In genomic region chr13:102729560-102730275, GRCh38 we compare ENCODE assay signal across 11 cellular contexts. TPM values are rescaled to one million over a fixed set of nuclear protein-coding genes. Genes with fewer than 3 reads are reported as not detected.
DNase-seq lines count a peak whose midpoint lies in the region; ATAC-seq and TF ChIP-seq lines count a peak whose summit lies in the region.
"Had no signal": no experiment of that assay in that cellular context is flagged by ENCODE, and none has a peak within 500 bp of the region (broad histone marks: within the 10 kb centered on the region; RNA-seq: fewer than 3 reads in every experiment).

No MANE protein-coding gene starts in this region.

- ATAC-seq in activated T-helper 17 cell treated with anti-CD3 and anti-CD28 coated beads, Interleukin-2, amount 50 U/mL, for 72 hours (replicated peaks) = peak; percentile 31
- no peak for ATAC-seq in HG02759 (IDR thresholded peaks at IDR 0.05; ENCODE audit: unreplicated experiment)
- no peak for ATAC-seq in activated naive CD8-positive, alpha-beta T cell treated with anti-CD3 and anti-CD28 coated beads, Interleukin-2, amount 50 U/mL, for 24 hours

- no peaks in the 10 kb centered on the region for H3K36me3 Mint-ChIP-seq in activated T-helper 17 cell treated with anti-CD3 and anti-CD28 coated beads, Interleukin-2, amount 50 U/mL, for 72 hours (ENCODE audit: low read depth)
- no peaks in the 10 kb centered on the region for H3K36me3 Mint-ChIP-seq in activated naive CD8-positive, alpha-beta T cell treated with anti-CD3 and anti-CD28 coated beads, Interleukin-2, amount 50 U/mL, for 24 hours (ENCODE audit: low read depth)
- H3K36me3 Mint-ChIP-seq: activated naive CD8-positive, alpha-beta T cell treated with anti-CD3 and anti-CD28 coated beads for 36 hours had no signal

- H3K9me3 Mint-ChIP-seq in activated T-helper 17 cell treated with anti-CD3 and anti-CD28 coated beads, Interleukin-2, amount 50 U/mL, for 72 hours = no peaks in the 10 kb centered on the region
- no peaks in the 10 kb centered on the region for H3K9me3 Mint-ChIP-seq in activated naive CD8-positive, alpha-beta T cell treated with anti-CD3 and anti-CD28 coated beads, Interleukin-2, amount 50 U/mL, for 24 hours
- H3K9me3 Mint-ChIP-seq: activated naive CD8-positive, alpha-beta T cell treated with anti-CD3 and anti-CD28 coated beads for 36 hours had no signal

- DNase-seq in COR-L47 (lab: John Stamatoyannopoulos, UW) = peak; percentile 43
- DNase-seq in HT1080 (ENCODE audit: low read depth) = peak; percentile 85
- DNase-seq in iris pigment epithelial cell (ENCODE audit: low read depth) = peak; percentile 87
- no peak for DNase-seq in vagina (ENCODE audit: extremely low spot score in 2 of 2)
- DNase-seq in activated naive CD8-positive, alpha-beta T cell treated with anti-CD3 and anti-CD28 coated beads, Interleukin-2, amount 50 U/mL, for 24 hours = no peak
- no peak for DNase-seq in cerebellar nuclear complex (lab: John Stamatoyannopoulos, UW)
- DNase-seq: activated naive CD8-positive, alpha-beta T cell treated with anti-CD3 and anti-CD28 coated beads for 36 hours; NCI-H524 treated with DMSO at 0.1 percent for 48 hours had no signal

- no peak for TF ChIP-seq CTCF in vagina (IDR thresholded peaks at IDR 0.05)

- no peaks in the 10 kb centered on the region for H3K4me1 Mint-ChIP-seq in activated T-helper 17 cell treated with anti-CD3 and anti-CD28 coated beads, Interleukin-2, amount 50 U/mL, for 72 hours
- H3K4me1 Mint-ChIP-seq in activated naive CD8-positive, alpha-beta T cell treated with anti-CD3 and anti-CD28 coated beads, Interleukin-2, amount 50 U/mL, for 24 hours = peaks cover 3% of the 10 kb centered on the region

- H3K4me3 Mint-ChIP-seq in activated T-helper 17 cell treated with anti-CD3 and anti-CD28 coated beads, Interleukin-2, amount 50 U/mL, for 72 hours = no peak overlapping the region
- H3K4me3 Mint-ChIP-seq in activated naive CD8-positive, alpha-beta T cell treated with anti-CD3 and anti-CD28 coated beads, Interleukin-2, amount 50 U/mL, for 24 hours = no peak overlapping the region
- H3K4me3 Mint-ChIP-seq: activated naive CD8-positive, alpha-beta T cell treated with anti-CD3 and anti-CD28 coated beads for 36 hours had no signal

- H3K27ac Mint-ChIP-seq in activated T-helper 17 cell treated with anti-CD3 and anti-CD28 coated beads, Interleukin-2, amount 50 U/mL, for 72 hours = no peak overlapping the region
- no peak overlapping the region for H3K27ac Mint-ChIP-seq in activated naive CD8-positive, alpha-beta T cell treated with anti-CD3 and anti-CD28 coated beads, Interleukin-2, amount 50 U/mL, for 24 hours
- H3K27ac Mint-ChIP-seq: activated naive CD8-positive, alpha-beta T cell treated with anti-CD3 and anti-CD28 coated beads for 36 hours had no signal

- H3K4me3 ChIP-seq in vagina = no peak overlapping the region
- H3K4me3 ChIP-seq: hepatocyte had no signal

- H3K27me3 Mint-ChIP-seq in activated T-helper 17 cell treated with anti-CD3 and anti-CD28 coated beads, Interleukin-2, amount 50 U/mL, for 72 hours = no peaks in the 10 kb centered on the region
- peaks cover 9% of the 10 kb centered on the region for H3K27me3 Mint-ChIP-seq in activated naive CD8-positive, alpha-beta T cell treated with anti-CD3 and anti-CD28 coated beads, Interleukin-2, amount 50 U/mL, for 24 hours

- H3K36me3 ChIP-seq in vagina = no peaks in the 10 kb centered on the region

- no peaks in the 10 kb centered on the region for H3K27me3 ChIP-seq in vagina
- H3K27me3 ChIP-seq: hepatocyte had no signal

- TF ChIP-seq POLR2A in vagina (IDR thresholded peaks at IDR 0.05) = no peak

- H3K4me1 ChIP-seq in vagina = no peaks in the 10 kb centered on the region

- no peaks in the 10 kb centered on the region for H3K9me3 ChIP-seq in vagina

- no peak overlapping the region for H3K27ac ChIP-seq in vagina
- H3K27ac ChIP-seq: hepatocyte had no signal

- intact Hi-C loops in vagina (cut with DNase I) = no loop called here

RNA-seq across cellular contexts. Expression of gene METTL21C, which starts 34.9 kb away (rescaled TPM):
- total RNA-seq in HT1080 (2014; rRNA removed; shearing (Covaris generic)) = not detected in 2 replicates
- polyA plus RNA-seq in HT1080 (2015; cell fraction: cytosol; rRNA removed) = not detected in 2 replicates
- not detected in 2 replicates for polyA plus RNA-seq in HT1080 (2015; cell fraction: nucleus; rRNA removed)
- not detected for total RNA-seq in activated T-helper 17 cell treated with anti-CD3 and anti-CD28 coated beads, Interleukin-2, amount 50 U/mL, for 72 hours
- not detected for total RNA-seq in vagina
- total RNA-seq: activated naive CD8-positive, alpha-beta T cell treated with anti-CD3 and anti-CD28 coated beads for 36 hours; hepatocyte had no signal
- polyA plus RNA-seq: hepatocyte had no signal

RNA-seq across cellular contexts. Expression of gene TEX30, which starts 43.9 kb away (rescaled TPM):
- 42.7 and 48.8 TPM in 2 replicates for total RNA-seq in HT1080 (2014; rRNA removed; shearing (Covaris generic))
- 33.6 and 37.8 TPM in 2 replicates for polyA plus RNA-seq in HT1080 (2015; cell fraction: cytosol; rRNA removed)
- polyA plus RNA-seq in HT1080 (2015; cell fraction: nucleus; rRNA removed) = 15.1 and 17.2 TPM in 2 replicates
- total RNA-seq in activated T-helper 17 cell treated with anti-CD3 and anti-CD28 coated beads, Interleukin-2, amount 50 U/mL, for 72 hours = 10 to 100 TPM; 20.0 to 26.3 TPM
- 10.1 TPM for total RNA-seq in vagina

Comparison
In these comparisons a context has a peak if more than half of its experiments do, and no peak if none do; other contexts are left out.
1. DNase-seq: peak in COR-L47 (single experiment), HT1080 (single experiment) and iris pigment epithelial cell (single experiment); none in vagina (0 of 2), activated naive CD8-positive, alpha-beta T cell treated with anti-CD3 and anti-CD28 coated beads, Interleukin-2, amount 50 U/mL, for 24 hours (single experiment) and cerebellar nuclear complex (0 of 2).